Comparison of ENCODE assay signal across 13 cellular contexts in the genomic region with DNA sequence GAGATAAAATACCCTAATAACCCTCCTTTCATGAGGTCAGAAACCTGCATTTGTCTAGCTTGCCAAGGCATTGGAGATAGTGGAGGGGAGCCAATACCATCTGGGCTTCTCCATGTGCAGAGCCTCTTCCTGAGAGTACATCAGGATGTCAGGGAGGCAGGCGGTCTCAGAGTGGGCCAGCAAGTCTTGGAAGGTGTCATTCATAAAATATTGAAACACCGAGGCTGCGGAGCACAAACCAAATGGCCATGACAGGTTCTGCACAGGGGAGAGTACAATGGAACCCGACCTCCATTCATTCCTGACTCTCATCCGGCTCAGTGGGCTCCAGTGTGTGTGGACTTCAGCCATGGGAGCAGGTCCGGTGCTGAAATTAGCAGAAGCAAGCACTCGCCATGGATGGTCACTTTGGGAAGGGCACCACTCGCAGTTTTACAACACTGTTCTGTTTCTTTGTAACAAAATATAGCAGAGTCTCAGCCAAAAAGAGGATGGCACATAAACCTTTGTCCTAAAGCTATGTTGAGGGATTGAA.
"Had no signal": no experiment of that assay in that cellular context is flagged by ENCODE, and none has a peak within 500 bp of the region (broad histone marks: within the 10 kb centered on the region; RNA-seq: fewer than 3 reads in every experiment).

No MANE protein-coding gene starts in this region.

- H3K9me3 Mint-ChIP-seq: activated CD8-positive, alpha-beta T cell treated with anti-CD3 and anti-CD28 coated beads for 36 hours; activated naive CD8-positive, alpha-beta T cell treated with anti-CD3 and anti-CD28 coated beads, Interleukin-2, amount 10 ng/mL, durations not matched to agents 7 days and 5 days; IgD-negative memory B cell had no signal

- H3K4me3 Mint-ChIP-seq: activated CD8-positive, alpha-beta T cell treated with anti-CD3 and anti-CD28 coated beads for 36 hours; activated naive CD8-positive, alpha-beta T cell treated with anti-CD3 and anti-CD28 coated beads, Interleukin-2, amount 10 ng/mL, durations not matched to agents 7 days and 5 days; IgD-negative memory B cell had no signal

- H3K27ac Mint-ChIP-seq: activated CD8-positive, alpha-beta T cell treated with anti-CD3 and anti-CD28 coated beads for 36 hours; activated naive CD8-positive, alpha-beta T cell treated with anti-CD3 and anti-CD28 coated beads, Interleukin-2, amount 10 ng/mL, durations not matched to agents 7 days and 5 days; IgD-negative memory B cell had no signal

- H3K4me1 ChIP-seq: adrenal gland had no signal

- H3K9ac ChIP-seq: SK-N-SH had no signal

- H3K4me1 Mint-ChIP-seq: activated naive CD8-positive, alpha-beta T cell treated with anti-CD3 and anti-CD28 coated beads, Interleukin-2, amount 10 ng/mL, durations not matched to agents 7 days and 5 days; IgD-negative memory B cell had no signal

- H3K36me3 Mint-ChIP-seq: activated naive CD8-positive, alpha-beta T cell treated with anti-CD3 and anti-CD28 coated beads, Interleukin-2, amount 10 ng/mL, durations not matched to agents 7 days and 5 days had no signal

- DNase-seq: activated CD4-positive, alpha-beta T cell treated with anti-CD3 and anti-CD28 coated beads for 4 hours; activated CD8-positive, alpha-beta memory T cell treated with anti-CD3 and anti-CD28 coated beads, Interleukin-2, amount 50 U/mL, for 48 hours; activated CD8-positive, alpha-beta T cell treated with anti-CD3 and anti-CD28 coated beads for 36 hours; activated naive CD4-positive, alpha-beta T cell treated with anti-CD3 and anti-CD28 coated beads, Interleukin-2, amount 50 U/mL, for 16 hours; activated naive CD8-positive, alpha-beta T cell treated with anti-CD3 and anti-CD28 coated beads, Interleukin-2, amount 10 ng/mL, durations not matched to agents 7 days and 5 days; activated T-cell treated with anti-CD3 and anti-CD28 coated beads, Interleukin-2, amount 50 U/mL, for 1 hour; adrenal gland; KG1; NCI-H2029 treated with DMSO at 0.1 percent for 48 hours; NCI-H345; NCI-H748 treated with DMSO at 0.1 percent for 48 hours; SK-N-SH had no signal

- H3K27me3 Mint-ChIP-seq: activated naive CD8-positive, alpha-beta T cell treated with anti-CD3 and anti-CD28 coated beads, Interleukin-2, amount 10 ng/mL, durations not matched to agents 7 days and 5 days had no signal

- H3K36me3 ChIP-seq: adrenal gland had no signal

- H3K27ac ChIP-seq: adrenal gland had no signal

- H3K4me2 ChIP-seq: SK-N-SH had no signal

- H3K9me3 ChIP-seq: adrenal gland, SK-N-SH had no signal

- H3K4me3 ChIP-seq: adrenal gland had no signal

- H3K27me3 ChIP-seq: adrenal gland had no signal
